In genomic region chr2:201432551-201433388, GRCh38 we compare ENCODE assay signal across 8 cellular contexts. TPM values are rescaled to one million over a fixed set of nuclear protein-coding genes. Genes with fewer than 3 reads are reported as not detected.
A peak's percentile ranks its signal among the peaks of the same experiment; 100 is the strongest.
DNase-seq lines count a peak whose midpoint lies in the region; ATAC-seq and TF ChIP-seq lines count a peak whose summit lies in the region.

No MANE protein-coding gene starts in this region.

- peaks cover 51% of the 10 kb centered on the region for H3K4me1 ChIP-seq in A673 (ENCODE audit: insufficient read depth, low read length, poor library complexity, severe bottlenecking)
- H3K4me1 ChIP-seq in right lobe of liver = peaks cover 0 to 17% (median 6%) of the 10 kb centered on the region in 4 donors

- no peak for TF ChIP-seq POLR2A in right lobe of liver (IDR thresholded peaks at IDR 0.05)

- WGBS in right lobe of liver (ENCODE audit: insufficient coverage, low coverage, low lambda C conversion rate, missing lambda C conversion rate) = 52% methylated on average over 5 of the region's 5 CpGs

- H3K36me3 ChIP-seq in A673 (ENCODE audit: insufficient read depth, low read length, poor library complexity, severe bottlenecking) = no peaks in the 10 kb centered on the region
- H3K36me3 ChIP-seq in brain microvascular endothelial cell (replicated peaks) = no peaks in the 10 kb centered on the region
- no peaks in the 10 kb centered on the region for H3K36me3 ChIP-seq in right lobe of liver

- DNase-seq in A673 (ENCODE audit: low spot score) (peak; percentile 70), M059J (ENCODE audit: low read depth) (peak; percentile 39), brain microvascular endothelial cell (peak; percentile 27), right lobe of liver (no peak), NAMALWA (ENCODE audit: low spot score) (no peak), NCI-H526 treated with DMSO at 0.1 percent for 48 hours (lab: John Stamatoyannopoulos, UW) (no peak)
- DNase-seq in stimulated activated CD4-positive, alpha-beta T cell treated with anti-CD3 and anti-CD28 coated beads, Interleukin-4, amount 100 ng/mL, for 4 hours = no peak

- H3K4me3 ChIP-seq in A673 (ENCODE audit: low read depth, low read length, poor library complexity, severe bottlenecking) (no peak overlapping the region), brain microvascular endothelial cell (ENCODE audit: low read depth, low read length) (no peak overlapping the region), right lobe of liver (no peak overlapping the region)

- POLR2A ChIA-PET in A673 (lab: Charles Lee; ENCODE audit: low non-redundant PET) = no interaction called here

- TF ChIP-seq CTCF in A673 (conservative IDR thresholded peaks at IDR 0.05; ENCODE audit: low read depth, low read length) = no peak
- no peak for TF ChIP-seq CTCF in brain microvascular endothelial cell (IDR thresholded peaks at IDR 0.05; ENCODE audit: low read depth, low read length, missing control alignments)
- no peak for TF ChIP-seq CTCF in right lobe of liver (IDR thresholded peaks at IDR 0.05)

- H3K9me3 ChIP-seq in A673 (ENCODE audit: low read depth, low read length, poor library complexity, severe bottlenecking) (no peaks in the 10 kb centered on the region), right lobe of liver (no peaks in the 10 kb centered on the region)

- no TSS peak for BruUV-seq in A673 (replicated peaks; lab: Mats Ljungman, UMichigan)

- CTCF ChIA-PET in A673 (lab: Charles Lee) = interaction anchor here (0.6 kb wide), 1 partner anchor 44 kb away, joined by 3 read pairs; no protein-coding TSS in a partner anchor

- no peaks in the 10 kb centered on the region for H3K27me3 ChIP-seq in A673 (replicated peaks; ENCODE audit: insufficient read depth, low read depth, low read length, poor library complexity)
- no peaks in the 10 kb centered on the region for H3K27me3 ChIP-seq in brain microvascular endothelial cell (replicated peaks)
- no peaks in the 10 kb centered on the region for H3K27me3 ChIP-seq in right lobe of liver

- peak overlapping the region; percentile 87 for H3K27ac ChIP-seq in A673 (ENCODE audit: low read depth, low read length, poor library complexity, severe bottlenecking)
- peak overlapping the region; percentile 57 for H3K27ac ChIP-seq in brain microvascular endothelial cell
- peak overlapping the region in 1 of 3 donors; percentile 10 for H3K27ac ChIP-seq in right lobe of liver

- intact Hi-C loops in A673 (cut with micrococcal nuclease; ENCODE audit: unreplicated experiment) (no loop called here), right lobe of liver (cut with DNase I) (no loop called here)

- ATAC-seq in right lobe of liver (peak; percentile 39 to 67 (median 64)), GM21423 (IDR thresholded peaks at IDR 0.05; ENCODE audit: unreplicated experiment) (no peak)

- in situ Hi-C loops in brain microvascular endothelial cell (cut with HindIII; ENCODE audit: low pct_ligation_motif_present, low sequenced_read_pairs) = no loop called here

RNA-seq across cellular contexts. Expression of gene TRAK2, which starts 18.5 kb away (rescaled TPM):
- total RNA-seq in A673 (2021) (30.1 and 31.7 TPM in 2 replicates), right lobe of liver (10 to 100 TPM; 13.3 to 18.4 (median 14.2) TPM)
- 18.6 and 22.9 TPM in 2 replicates for total RNA-seq in M059J (2014; rRNA removed; shearing (Covaris generic))

RNA-seq across cellular contexts. Expression of gene STRADB, which starts 18.8 kb away (rescaled TPM):
- total RNA-seq in A673 (2021) (24.3 and 29.3 TPM in 2 replicates), right lobe of liver (10 to 100 TPM; 44.2 to 71.6 (median 63.4) TPM)
- 41.1 and 51.6 TPM in 2 replicates for total RNA-seq in M059J (2014; rRNA removed; shearing (Covaris generic))

Comparison
In these comparisons a context has a peak if more than half of its experiments do, and no peak if none do; other contexts are left out.
1. DNase-seq: peak in A673 (single experiment), M059J (single experiment) and brain microvascular endothelial cell (single experiment); none in right lobe of liver (0 of 3), stimulated activated CD4-positive, alpha-beta T cell treated with anti-CD3 and anti-CD28 coated beads, Interleukin-4, amount 100 ng/mL, for 4 hours (0 of 2), NAMALWA (single experiment) and NCI-H526 treated with DMSO at 0.1 percent for 48 hours (single experiment).